27 cellular contexts compared by ENCODE assay signal in genomic region chr4:117823388-117823787, GRCh38.
"Had no signal": no experiment of that assay in that cellular context is flagged by ENCODE, and none has a peak within 500 bp of the region (broad histone marks: within the 10 kb centered on the region; RNA-seq: fewer than 3 reads in every experiment).

No MANE protein-coding gene starts in this region.

- H3K4me1 ChIP-seq: pancreas, prostate gland, spleen, suprapubic skin, testis, tibial artery, transverse colon, upper lobe of right lung, vagina had no signal

- DNase-seq: naive thymus-derived CD4-positive, alpha-beta T cell; natural killer cell; nucleus accumbens; pancreas; right cardiac atrium; spleen; stimulated activated CD4-positive, alpha-beta T cell treated with anti-CD3 and anti-CD28 coated beads, Interleukin-12 subunit alpha, Interleukin-12 subunit beta, amount 100 ng/mL, for 4 hours; stimulated activated CD4-positive, alpha-beta T cell treated with anti-CD3 and anti-CD28 coated beads, Interleukin-1b, Interleukin-23, amount 100 ng/mL, for 48 hours; stimulated activated CD4-positive, alpha-beta T cell treated with anti-CD3 and anti-CD28 coated beads, Interleukin-4, amount 100 ng/mL, for 1 hour; stimulated activated CD4-positive, alpha-beta T cell treated with anti-CD3 and anti-CD28 coated beads, Interleukin-4, amount 100 ng/mL, for 4 hours; stimulated activated CD8-positive, alpha-beta memory T cell treated with anti-CD3 and anti-CD28 coated beads, Interleukin-4, amount 100 ng/mL, for 48 hours; stimulated activated naive CD4-positive, alpha-beta T cell; stimulated activated naive CD8-positive, alpha-beta T cell treated with anti-CD3 and anti-CD28 coated beads, Interleukin-15, amount 100 ng/mL, for 72 hours; stimulated activated naive CD8-positive, alpha-beta T cell treated with anti-CD3 and anti-CD28 coated beads, Interleukin-15, Interleukin-2, amounts not matched to agents 100 U/mL and 50 U/mL, for 24 hours; substantia nigra; testis; tibial artery; transverse colon; upper lobe of right lung had no signal

- H3K27ac ChIP-seq: neutrophil, pancreas, prostate gland, skin epidermis, spleen, suprapubic skin, testis, tibial artery, transverse colon, upper lobe of right lung, vagina had no signal

- H3K4me2 ChIP-seq: smooth muscle cell had no signal

- ATAC-seq: naive thymus-derived CD4-positive, alpha-beta T cell; natural killer cell; pancreas; right cardiac atrium; sciatic nerve; stimulated activated memory B cell treated with anti-CD40 and anti-IgM and Interleukin-4, amounts not matched to agents 10 μg/mL and 1 μg/mL and 100 μg/mL, for 72 hours; stimulated activated naive CD8-positive, alpha-beta T cell treated with anti-CD3 and anti-CD28 coated beads, Interleukin-15, amount 100 ng/mL, for 72 hours; stimulated activated naive CD8-positive, alpha-beta T cell treated with anti-CD3 and anti-CD28 coated beads, Interleukin-15, Interleukin-2, amounts not matched to agents 100 U/mL and 50 U/mL, for 24 hours; upper lobe of right lung had no signal

- H3K27me3 ChIP-seq: neutrophil, pancreas, spleen, suprapubic skin, testis, tibial artery, transverse colon, upper lobe of right lung, vagina had no signal

- H3K4me3 ChIP-seq: pancreas, prostate gland, skin epidermis, smooth muscle cell, spleen, suprapubic skin, testis, tibial artery, transverse colon, upper lobe of right lung, vagina had no signal

- H3K36me3 ChIP-seq: neutrophil, pancreas, prostate gland, spleen, suprapubic skin, tibial artery, transverse colon, upper lobe of right lung, vagina had no signal

- H3K9me3 ChIP-seq: neutrophil, pancreas, prostate gland, spleen, suprapubic skin, testis, tibial artery, transverse colon, upper lobe of right lung, vagina had no signal

- FAIRE-seq: pancreas had no signal
